In genomic region chr12:52054838-52055741, GRCh38 we compare ENCODE assay signal across 19 cellular contexts. TPM values are rescaled to one million over a fixed set of nuclear protein-coding genes. Genes with fewer than 3 reads are reported as not detected.
DNase-seq lines count a peak whose midpoint lies in the region; ATAC-seq and TF ChIP-seq lines count a peak whose summit lies in the region.
"Had no signal": no experiment of that assay in that cellular context is flagged by ENCODE, and none has a peak within 500 bp of the region (broad histone marks: within the 10 kb centered on the region; RNA-seq: fewer than 3 reads in every experiment).

No MANE protein-coding gene starts in this region.

- no peaks in the 10 kb centered on the region for H3K9me2 ChIP-seq in hepatocyte (replicated peaks; ENCODE audit: insufficient read depth)
- H3K9me2 ChIP-seq: SK-N-SH had no signal

- no peak for DNase-seq in activated T-cell treated with anti-CD3 and anti-CD28 coated beads, Interleukin-2, amount 50 U/mL, for 24 hours
- no peak for DNase-seq in activated T-cell treated with anti-CD3 and anti-CD28 coated beads, Interleukin-2, amount 50 U/mL, for 4 hours
- DNase-seq in hepatocyte (ENCODE audit: low spot score) (peak; percentile 9), COLO668 (lab: John Stamatoyannopoulos, UW; ENCODE audit: unreplicated experiment) (no peak), NCI-H748 (lab: John Stamatoyannopoulos, UW; ENCODE audit: unreplicated experiment) (no peak), NOMO-1 treated with DMSO at 0.1 percent for 48 hours (lab: John Stamatoyannopoulos, UW; ENCODE audit: unreplicated experiment) (no peak)
- DNase-seq: activated CD8-positive, alpha-beta memory T cell treated with anti-CD3 and anti-CD28 coated beads, Interleukin-2, amount 50 U/mL, for 4 hours; activated naive CD8-positive, alpha-beta T cell treated with anti-CD3 and anti-CD28 coated beads, Interleukin-2, amount 50 U/mL, for 24 hours; CD4-positive, alpha-beta T cell; DMS79; NCI-H1436; NCI-H2171; NCI-H82; SK-N-SH; T-helper 9 cell had no signal

- H3K27ac ChIP-seq in VCaP (peak overlapping the region; percentile 98; the same call in 1 of the 2 replicates), hepatocyte (no peak overlapping the region), stomach smooth muscle (ENCODE audit: low read length) (peak overlapping the region; percentile 95)

- H3K4me3 ChIP-seq in hepatocyte (no peak overlapping the region), stomach smooth muscle (ENCODE audit: low read length in 2 of 2) (peak overlapping the region in 1 of 2 donors; percentile 3)

- peaks cover 67% of the 10 kb centered on the region for H3K36me3 Mint-ChIP-seq in activated T-cell treated with anti-CD3 and anti-CD28 coated beads, Interleukin-2, amount 50 U/mL, for 24 hours (ENCODE audit: low read depth)
- peaks cover 8% of the 10 kb centered on the region for H3K36me3 Mint-ChIP-seq in activated T-cell treated with anti-CD3 and anti-CD28 coated beads, Interleukin-2, amount 50 U/mL, for 4 hours (ENCODE audit: insufficient read depth)
- H3K36me3 Mint-ChIP-seq: naive thymus-derived CD8-positive, alpha-beta T cell had no signal

- peaks cover 5% of the 10 kb centered on the region for H3K4me1 ChIP-seq in hepatocyte (ENCODE audit: insufficient read depth)
- peaks cover 43% of the 10 kb centered on the region for H3K4me1 ChIP-seq in stomach smooth muscle (ENCODE audit: control insufficient read depth, insufficient read depth, low read length)

- TF ChIP-seq CTCF in VCaP (conservative IDR thresholded peaks at IDR 0.05) (no peak), hepatocyte (IDR thresholded peaks at IDR 0.05; ENCODE audit: poor library complexity) (no peak)

- H3K4me1 Mint-ChIP-seq in activated T-cell treated with anti-CD3 and anti-CD28 coated beads, Interleukin-2, amount 50 U/mL, for 24 hours (ENCODE audit: low read depth): peaks cover 29% of the 10 kb centered on the region
- H3K4me1 Mint-ChIP-seq in activated T-cell treated with anti-CD3 and anti-CD28 coated beads, Interleukin-2, amount 50 U/mL, for 4 hours (ENCODE audit: low read depth): peaks cover 27% of the 10 kb centered on the region

- no peak for ATAC-seq in activated T-cell treated with anti-CD3 and anti-CD28 coated beads, Interleukin-2, amount 50 U/mL, for 4 hours
- ATAC-seq: activated naive CD8-positive, alpha-beta T cell treated with anti-CD3 and anti-CD28 coated beads, Interleukin-2, amount 50 U/mL, for 24 hours; naive thymus-derived CD8-positive, alpha-beta T cell had no signal

- 91% methylated on average over 20 of the region's 21 CpGs for WGBS in hepatocyte (ENCODE audit: low lambda C conversion rate, missing lambda C conversion rate)

- H3K9me3 Mint-ChIP-seq in activated T-cell treated with anti-CD3 and anti-CD28 coated beads, Interleukin-2, amount 50 U/mL, for 24 hours: no peaks in the 10 kb centered on the region
- H3K9me3 Mint-ChIP-seq in activated T-cell treated with anti-CD3 and anti-CD28 coated beads, Interleukin-2, amount 50 U/mL, for 4 hours: no peaks in the 10 kb centered on the region
- H3K9me3 Mint-ChIP-seq: activated naive CD8-positive, alpha-beta T cell treated with anti-CD3 and anti-CD28 coated beads, Interleukin-2, amount 50 U/mL, for 24 hours; CD4-positive, alpha-beta T cell; naive thymus-derived CD8-positive, alpha-beta T cell had no signal

- peak overlapping the region; percentile 40 for H3K27ac Mint-ChIP-seq in activated T-cell treated with anti-CD3 and anti-CD28 coated beads, Interleukin-2, amount 50 U/mL, for 24 hours
- H3K27ac Mint-ChIP-seq: activated naive CD8-positive, alpha-beta T cell treated with anti-CD3 and anti-CD28 coated beads, Interleukin-2, amount 50 U/mL, for 24 hours had no signal

- H3K9me3 ChIP-seq in hepatocyte (ENCODE audit: low read depth) (no peaks in the 10 kb centered on the region), stomach smooth muscle (ENCODE audit: control insufficient read depth in 2 of 2, low read length in 2 of 2) (no peaks in the 10 kb centered on the region)
- H3K9me3 ChIP-seq: SK-N-SH had no signal

- H3K4me2 ChIP-seq in hepatocyte: no peak overlapping the region
- H3K4me2 ChIP-seq: SK-N-SH had no signal

- H3K27me3 ChIP-seq in hepatocyte (no peaks in the 10 kb centered on the region), stomach smooth muscle (ENCODE audit: control insufficient read depth in 1 of 2, insufficient read depth in 2 of 2, low read length in 2 of 2) (no peaks in the 10 kb centered on the region)

- H4K20me1 ChIP-seq in hepatocyte (ENCODE audit: insufficient read depth, poor library complexity, severe bottlenecking): peaks cover 7% of the 10 kb centered on the region

- no peak overlapping the region for H2AFZ ChIP-seq in hepatocyte

- H3K9ac ChIP-seq in stomach smooth muscle (ENCODE audit: low read length in 2 of 2): no peak overlapping the region
- H3K9ac ChIP-seq: SK-N-SH had no signal

- H3K79me2 ChIP-seq in hepatocyte: no peaks in the 10 kb centered on the region

- H3K27me3 Mint-ChIP-seq in activated T-cell treated with anti-CD3 and anti-CD28 coated beads, Interleukin-2, amount 50 U/mL, for 24 hours: no peaks in the 10 kb centered on the region
- H3K27me3 Mint-ChIP-seq in activated T-cell treated with anti-CD3 and anti-CD28 coated beads, Interleukin-2, amount 50 U/mL, for 4 hours (ENCODE audit: low read depth): no peaks in the 10 kb centered on the region
- H3K27me3 Mint-ChIP-seq: activated naive CD8-positive, alpha-beta T cell treated with anti-CD3 and anti-CD28 coated beads, Interleukin-2, amount 50 U/mL, for 24 hours; CD4-positive, alpha-beta T cell; naive thymus-derived CD8-positive, alpha-beta T cell had no signal

- no peak overlapping the region for H3K4me3 Mint-ChIP-seq in activated T-cell treated with anti-CD3 and anti-CD28 coated beads, Interleukin-2, amount 50 U/mL, for 24 hours
- H3K4me3 Mint-ChIP-seq in activated T-cell treated with anti-CD3 and anti-CD28 coated beads, Interleukin-2, amount 50 U/mL, for 4 hours: no peak overlapping the region

- H3K36me3 ChIP-seq in hepatocyte (replicated peaks; ENCODE audit: insufficient read depth, low read depth) (no peaks in the 10 kb centered on the region), stomach smooth muscle (ENCODE audit: control insufficient read depth in 2 of 2, insufficient read depth in 2 of 2, low read length in 2 of 2) (peaks cover 39 to 43% of the 10 kb centered on the region in 2 donors)

RNA-seq across cellular contexts. Expression of gene NR4A1, which starts 3.8 kb away (rescaled TPM):
- total RNA-seq in activated T-cell treated with anti-CD3 and anti-CD28 coated beads, Interleukin-2, amount 50 U/mL, for 4 hours: 10 to 100 TPM; 26.0 to 34.5 (median 31.3) TPM
- total RNA-seq in hepatocyte: 39.2 and 59.2 TPM in 2 replicates
- 131 and 165 TPM in 2 replicates for polyA plus RNA-seq in hepatocyte

RNA-seq across cellular contexts. Expression of gene ATG101, which starts 14.7 kb away (rescaled TPM):
- 10 to 100 TPM; 59.6 to 69.7 (median 62.0) TPM for total RNA-seq in activated T-cell treated with anti-CD3 and anti-CD28 coated beads, Interleukin-2, amount 50 U/mL, for 4 hours
- total RNA-seq in hepatocyte: 55.9 and 61.6 TPM in 2 replicates
- polyA plus RNA-seq in hepatocyte: 52.0 and 57.7 TPM in 2 replicates

RNA-seq across cellular contexts. Expression of gene SMIM41, which starts 24.4 kb away (rescaled TPM):
- not detected for total RNA-seq in activated T-cell treated with anti-CD3 and anti-CD28 coated beads, Interleukin-2, amount 50 U/mL, for 4 hours
- not detected in 2 replicates for total RNA-seq in hepatocyte
- 0.15 TPM in 1 of 2 replicates, not detected in the other for polyA plus RNA-seq in hepatocyte
- total RNA-seq: CD4-positive, alpha-beta T cell; naive thymus-derived CD8-positive, alpha-beta T cell had no signal
- polyA plus RNA-seq: naive thymus-derived CD8-positive, alpha-beta T cell; SK-N-SH had no signal

RNA-seq across cellular contexts. Expression of gene TAMALIN, which starts 48.3 kb away (rescaled TPM):
- 10 to 100 TPM; 13.5 to 16.5 (median 15.3) TPM for total RNA-seq in activated T-cell treated with anti-CD3 and anti-CD28 coated beads, Interleukin-2, amount 50 U/mL, for 4 hours
- total RNA-seq in hepatocyte: 4.0 and 8.0 TPM in 2 replicates
- 9.9 and 17.0 TPM in 2 replicates for polyA plus RNA-seq in hepatocyte
- total RNA-seq: bronchial epithelial cell had no signal
